8 cellular contexts compared by ENCODE assay signal in genomic region chr16:11915644-11916523, GRCh38. TPM values are rescaled to one million over a fixed set of nuclear protein-coding genes. Genes with fewer than 3 reads are reported as not detected.
DNase-seq lines count a peak whose midpoint lies in the region; ATAC-seq and TF ChIP-seq lines count a peak whose summit lies in the region.

Gene GSPT1, minus strand, starts transcription at chr16:11915956. Its CDS starts 236 bp downstream, at chr16:11915720.

- H3K27me3 ChIP-seq in BJ (ENCODE audit: control insufficient read depth, insufficient read depth, low read length) = peaks cover 3% of the 10 kb centered on the region; the same call in 1 of the 2 replicates

- DNase-seq in BJ (ENCODE audit: low read depth) (peak; percentile 88), GM19238 (ENCODE audit: insufficient read length, low spot score) (peak; percentile 96), NCI-H524 treated with DMSO at 0.1 percent for 48 hours (lab: John Stamatoyannopoulos, UW) (peak; percentile 96), kidney tubule cell (ENCODE audit: low spot score) (peak; percentile 99)
- DNase-seq in activated CD4-positive, alpha-beta T cell treated with anti-CD3 and anti-CD28 coated beads for 4 hours = peak; percentile 99 to 100
- peak; percentile 96 to 99 (median 98) for DNase-seq in stimulated activated CD4-positive, alpha-beta T cell treated with anti-CD3 and anti-CD28 coated beads, Interleukin-1b, Interleukin-23, amount 100 ng/mL, for 24 hours (ENCODE audit: low read depth in 4 of 4, low spot score in 1 of 4)

- peak within 1 kb of the TSS; percentile 85 for H3K27ac ChIP-seq in cingulate gyrus (ENCODE audit: low read depth, low read length)

- peak; percentile 81 for ATAC-seq in HG03442 (IDR thresholded peaks at IDR 0.05; ENCODE audit: unreplicated experiment)

- H3K36me3 ChIP-seq in BJ (ENCODE audit: control insufficient read depth, insufficient read depth, low read length) = no peaks in the 10 kb centered on the region

- CTCF ChIA-PET in BJ (lab: Yijun Ruan, JAX) = no interaction called here

- POLR2A ChIA-PET in BJ (lab: Charles Lee) = no interaction called here

- peak within 1 kb of the TSS; percentile 60 for H3K4me3 ChIP-seq in BJ (ENCODE audit: low read depth, low read length)

- TF ChIP-seq CTCF in BJ (IDR thresholded peaks at IDR 0.05; ENCODE audit: insufficient read depth, low read depth, low read length) = no peak

RNA-seq across cellular contexts. Expression of gene GSPT1, which starts in this region (rescaled TPM):
- polyA plus RNA-seq in BJ (2011; rRNA removed) = 39.3 and 92.3 TPM in 2 replicates
- polyA minus RNA-seq in BJ (2011; rRNA and poly(A)+ RNA removed) = 30.0 and 33.4 TPM in 2 replicates

Comparison
In these comparisons a context has a peak if more than half of its experiments do, and no peak if none do; other contexts are left out.
1. Peak in every context shown above with its lines: DNase-seq, ATAC-seq, H3K4me3 ChIP-seq and H3K27ac ChIP-seq.